ENCODE assay signal across 11 cellular contexts in the genomic region with DNA sequence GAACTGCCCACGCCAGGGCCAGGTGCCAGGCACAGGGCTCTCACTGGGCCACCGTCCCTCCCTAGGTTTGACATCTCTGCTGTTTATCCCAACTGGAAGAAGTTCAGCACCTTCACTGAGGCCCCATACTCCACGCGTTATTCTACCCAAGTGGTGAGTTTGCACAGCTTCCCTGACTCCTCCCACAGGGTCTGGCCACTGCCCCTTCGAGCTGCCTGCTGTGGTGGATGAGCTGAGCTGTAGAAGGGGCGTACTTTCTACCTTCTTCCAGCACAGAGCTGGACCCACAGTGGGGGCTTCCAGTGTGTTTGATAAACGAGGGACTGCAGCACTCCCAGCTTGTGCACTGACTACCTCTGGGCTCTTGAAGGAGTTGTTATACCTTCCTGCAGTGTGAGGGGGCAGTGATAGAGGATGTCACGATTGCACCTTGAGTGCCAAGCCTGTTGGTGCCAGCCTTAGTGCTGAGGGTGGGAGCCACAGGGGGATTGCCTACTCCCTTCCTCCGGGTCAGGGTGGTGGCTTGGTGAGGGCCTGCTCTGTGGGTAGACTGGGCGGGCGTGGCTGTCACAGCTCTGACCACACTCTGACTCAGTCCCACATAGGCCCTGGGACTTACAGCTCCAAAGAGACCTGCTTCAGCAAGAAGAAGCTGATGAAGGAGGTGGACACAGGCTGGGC. TPM values are rescaled to one million over a fixed set of nuclear protein-coding genes. Genes with fewer than 3 reads are reported as not detected.
DNase-seq lines count a peak whose midpoint lies in the region; ATAC-seq and TF ChIP-seq lines count a peak whose summit lies in the region.
"Had no signal": no experiment of that assay in that cellular context is flagged by ENCODE, and none has a peak within 500 bp of the region (broad histone marks: within the 10 kb centered on the region; RNA-seq: fewer than 3 reads in every experiment).

No MANE protein-coding gene starts in this region.

- no peak overlapping the region for H3K4me3 ChIP-seq in Peyer's patch
- H3K4me3 ChIP-seq in coronary artery = no peak overlapping the region

- H3K27ac ChIP-seq in Peyer's patch (no peak overlapping the region), coronary artery (no peak overlapping the region)

- no peaks in the 10 kb centered on the region for H3K9me3 ChIP-seq in Peyer's patch

- no peak for ATAC-seq in HG02840 (IDR thresholded peaks at IDR 0.05; ENCODE audit: low FRiP score, unreplicated experiment)

- no peaks in the 10 kb centered on the region for H3K27me3 ChIP-seq in Peyer's patch

- peaks cover 0 to 21% (median 2%) of the 10 kb centered on the region in 4 donors for H3K4me1 ChIP-seq in Peyer's patch

- TF ChIP-seq POLR2A in Peyer's patch (IDR thresholded peaks at IDR 0.05) = no peak

- DNase-seq in NK-92 treated with Interleukin-12 subunit alpha and Interleukin-12 subunit beta, amount 100 ng/mL, for 24 hours (lab: John Stamatoyannopoulos, UW) = peak; percentile 86
- DNase-seq in NK-92 (lab: John Stamatoyannopoulos, UW; ENCODE audit: unreplicated experiment) (no peak), Peyer's patch (peak in 2 of 3 donors; percentile 12 to 73), coronary artery (ENCODE audit: low spot score) (peak; percentile 58), SIG-M5 treated with dmso at 0.1 percent for 504 hours (lab: John Stamatoyannopoulos, UW; ENCODE audit: unreplicated experiment) (no peak), NCI-H2227 treated with DMSO at 0.1 percent for 48 hours (lab: John Stamatoyannopoulos, UW) (no peak)
- peak; percentile 37 for DNase-seq in stimulated activated CD8-positive, alpha-beta memory T cell treated with anti-CD3 and anti-CD28 coated beads, Interleukin-4, amount 100 ng/mL, for 24 hours (ENCODE audit: low read depth)
- DNase-seq: 8988T, NCI-H2171 had no signal

- H3K36me3 ChIP-seq in Peyer's patch = no peaks in the 10 kb centered on the region

- TF ChIP-seq CTCF in Peyer's patch (IDR thresholded peaks at IDR 0.05) (no peak), coronary artery (IDR thresholded peaks at IDR 0.05) (no peak)

RNA-seq across cellular contexts. Expression of a gene that starts 5.9 kb away (rescaled TPM):
- 100 to 1,000 TPM in 2 of 4 donors, 10 to 100 TPM in 2; 15.7 to 136 (median 102) TPM for total RNA-seq in Peyer's patch
- total RNA-seq: glomerular endothelial cell had no signal

RNA-seq across cellular contexts. Expression of a gene that starts 42.7 kb away (rescaled TPM):
- 10 to 100 TPM in 1 of 4 donors, 1 to 10 TPM in 3; 1.7 to 10.0 (median 5.8) TPM for total RNA-seq in Peyer's patch

Comparison
In these comparisons a context has a peak if more than half of its experiments do, and no peak if none do; other contexts are left out.
1. DNase-seq: peak in NK-92 treated with Interleukin-12 subunit alpha and Interleukin-12 subunit beta, amount 100 ng/mL, for 24 hours (single experiment), Peyer's patch (2 of 3), coronary artery (single experiment) and stimulated activated CD8-positive, alpha-beta memory T cell treated with anti-CD3 and anti-CD28 coated beads, Interleukin-4, amount 100 ng/mL, for 24 hours (single experiment); none in NK-92 (single experiment), SIG-M5 treated with dmso at 0.1 percent for 504 hours (single experiment) and NCI-H2227 treated with DMSO at 0.1 percent for 48 hours (single experiment).